ENCODE assay signal across 1 cellular context in the genomic region with DNA sequence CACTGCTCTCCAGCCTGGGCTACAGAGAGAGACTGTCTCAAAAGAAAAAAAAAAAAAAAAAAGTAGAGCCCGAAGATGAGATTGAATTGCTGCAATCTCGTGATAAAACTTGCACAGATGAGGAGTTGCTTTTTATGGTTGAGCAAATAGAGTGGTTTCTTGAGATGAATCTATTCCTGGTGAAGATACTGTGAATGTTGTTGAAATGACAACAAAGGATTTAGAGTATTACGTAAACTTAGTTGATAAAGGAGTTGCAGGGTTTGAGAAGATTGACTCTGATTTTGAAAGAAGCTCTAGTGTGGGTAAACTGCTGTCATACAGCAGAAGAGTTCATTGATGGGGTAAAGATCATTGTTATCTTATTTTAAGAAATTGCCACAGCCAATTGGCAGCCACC.
TF ChIP-seq lines count a peak whose summit lies in the region.

No MANE protein-coding gene starts in this region.

TF ChIP-seq in K562, 482 proteins besides CTCF, POLR2A, EP300 and RAD21 (continues in another document):
- TF ChIP-seq PREB (CRISPR knock-in tag; IDR thresholded peaks at IDR 0.05) (no peak), TOE1 (IDR thresholded peaks at IDR 0.05; ENCODE audit: borderline replicate concordance) (no peak), TOE1 (CRISPR knock-in tag; IDR thresholded peaks at IDR 0.05; ENCODE audit: borderline replicate concordance, low read depth) (no peak), HDAC2 (IDR thresholded peaks at IDR 0.05) (0 out of 2 replicates have a peak, but pooled peaks have one; percentile 59), E2F3 (CRISPR knock-in tag; IDR thresholded peaks at IDR 0.05) (no peak), THRA (IDR thresholded peaks at IDR 0.05) (no peak), RCOR1 (IDR thresholded peaks at IDR 0.05; ENCODE audit: borderline replicate concordance in 1 of 2, low read depth in 2 of 2, low read length in 2 of 2) (peak in 1 of 2 experiments; percentile 81; a peak in 2 of 4 replicates), HOXB6 (CRISPR knock-in tag; IDR thresholded peaks at IDR 0.05; ENCODE audit: borderline replicate concordance) (no peak), HDAC1 (IDR thresholded peaks at IDR 0.05) (peak in 1 of 2 experiments; percentile 57; a peak in 2 of 4 replicates), MAFK (IDR thresholded peaks at IDR 0.05; ENCODE audit: low read length) (no peak), HNRNPH1 (optimal IDR thresholded peaks at IDR 0.05; ENCODE audit: low read depth, low read length) (no peak), CREB1 (IDR thresholded peaks at IDR 0.05) (no peak), CREB1 (CRISPR knock-in tag; IDR thresholded peaks at IDR 0.05) (no peak), DDX20 (tag; IDR thresholded peaks at IDR 0.05; ENCODE audit: low read depth) (no peak), NUFIP1 (IDR thresholded peaks at IDR 0.05; ENCODE audit: partially characterized antibody) (no peak), ZNF695 (CRISPR knock-in tag; IDR thresholded peaks at IDR 0.05) (no peak), ZBTB7A (IDR thresholded peaks at IDR 0.05; ENCODE audit: borderline replicate concordance, control insufficient read depth, low read depth, low read length) (no peak), KDM1A (IDR thresholded peaks at IDR 0.05) (peak; percentile 89 to 90), ZNF324 (CRISPR knock-in tag; IDR thresholded peaks at IDR 0.05) (no peak), CBX8 (IDR thresholded peaks at IDR 0.05; ENCODE audit: borderline replicate concordance, extremely low read depth, low read depth, low read length, poor library complexity, severe bottlenecking) (no peak), ADNP (tag; IDR thresholded peaks at IDR 0.05) (no peak), ZNF408 (CRISPR knock-in tag; IDR thresholded peaks at IDR 0.05; ENCODE audit: low read depth) (no peak), ZNF592 (IDR thresholded peaks at IDR 0.05) (no peak), XRCC4 (IDR thresholded peaks at IDR 0.05; ENCODE audit: extremely low read depth, insufficient read depth, insufficient read length) (no peak), SLC30A9 (CRISPR knock-in tag; IDR thresholded peaks at IDR 0.05) (no peak), TCF3 (CRISPR knock-in tag; IDR thresholded peaks at IDR 0.05) (peak; percentile 40; the same call in 1 of the 2 replicates), GTF2B (IDR thresholded peaks at IDR 0.05; ENCODE audit: extremely low read depth, insufficient read length) (no peak), GABPA (tag; conservative IDR thresholded peaks at IDR 0.05; ENCODE audit: low read depth) (no peak), CAMTA2 (CRISPR knock-in tag; conservative IDR thresholded peaks at IDR 0.05) (no peak), HDAC3 (IDR thresholded peaks at IDR 0.05; ENCODE audit: borderline replicate concordance, partially characterized antibody) (no peak), ELF4 (CRISPR knock-in tag; IDR thresholded peaks at IDR 0.05) (no peak), PRPF4 (IDR thresholded peaks at IDR 0.05; ENCODE audit: insufficient read depth, low read depth, low read length, poor library complexity, severe bottlenecking) (no peak), FOXA3 (CRISPR knock-in tag; conservative IDR thresholded peaks at IDR 0.05 in 1 of 2, IDR thresholded peaks at IDR 0.05 in 1 of 2) (0 out of 4 replicates have a peak, but pooled peaks of 1 of the 2 experiments have one; percentile 15), KLF13 (tag; IDR thresholded peaks at IDR 0.05; ENCODE audit: borderline replicate concordance, low read depth) (no peak)
- TF ChIP-seq, protein P1, sequence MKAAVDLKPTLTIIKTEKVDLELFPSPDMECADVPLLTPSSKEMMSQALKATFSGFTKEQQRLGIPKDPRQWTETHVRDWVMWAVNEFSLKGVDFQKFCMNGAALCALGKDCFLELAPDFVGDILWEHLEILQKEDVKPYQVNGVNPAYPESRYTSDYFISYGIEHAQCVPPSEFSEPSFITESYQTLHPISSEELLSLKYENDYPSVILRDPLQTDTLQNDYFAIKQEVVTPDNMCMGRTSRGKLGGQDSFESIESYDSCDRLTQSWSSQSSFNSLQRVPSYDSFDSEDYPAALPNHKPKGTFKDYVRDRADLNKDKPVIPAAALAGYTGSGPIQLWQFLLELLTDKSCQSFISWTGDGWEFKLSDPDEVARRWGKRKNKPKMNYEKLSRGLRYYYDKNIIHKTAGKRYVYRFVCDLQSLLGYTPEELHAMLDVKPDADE (conservative IDR thresholded peaks at IDR 0.05; ENCODE audit: control insufficient read depth, low read depth, low read length), result no peak
- TF ChIP-seq, protein P2, sequence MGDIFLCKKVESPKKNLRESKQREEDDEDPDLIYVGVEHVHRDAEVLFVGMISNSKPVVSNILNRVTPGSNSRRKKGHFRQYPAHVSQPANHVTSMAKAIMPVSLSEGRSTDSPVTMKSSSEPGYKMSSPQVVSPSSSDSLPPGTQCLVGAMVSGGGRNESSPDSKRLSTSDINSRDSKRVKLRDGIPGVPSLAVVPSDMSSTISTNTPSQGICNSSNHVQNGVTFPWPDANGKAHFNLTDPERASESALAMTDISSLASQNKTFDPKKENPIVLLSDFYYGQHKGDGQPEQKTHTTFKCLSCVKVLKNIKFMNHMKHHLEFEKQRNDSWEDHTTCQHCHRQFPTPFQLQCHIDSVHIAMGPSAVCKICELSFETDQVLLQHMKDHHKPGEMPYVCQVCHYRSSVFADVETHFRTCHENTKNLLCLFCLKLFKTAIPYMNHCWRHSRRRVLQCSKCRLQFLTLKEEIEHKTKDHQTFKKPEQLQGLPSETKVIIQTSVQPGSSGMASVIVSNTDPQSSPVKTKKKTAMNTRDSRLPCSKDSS (IDR thresholded peaks at IDR 0.05; ENCODE audit: low read depth, partially characterized antibody), result no peak
- TF ChIP-seq, protein P3, sequence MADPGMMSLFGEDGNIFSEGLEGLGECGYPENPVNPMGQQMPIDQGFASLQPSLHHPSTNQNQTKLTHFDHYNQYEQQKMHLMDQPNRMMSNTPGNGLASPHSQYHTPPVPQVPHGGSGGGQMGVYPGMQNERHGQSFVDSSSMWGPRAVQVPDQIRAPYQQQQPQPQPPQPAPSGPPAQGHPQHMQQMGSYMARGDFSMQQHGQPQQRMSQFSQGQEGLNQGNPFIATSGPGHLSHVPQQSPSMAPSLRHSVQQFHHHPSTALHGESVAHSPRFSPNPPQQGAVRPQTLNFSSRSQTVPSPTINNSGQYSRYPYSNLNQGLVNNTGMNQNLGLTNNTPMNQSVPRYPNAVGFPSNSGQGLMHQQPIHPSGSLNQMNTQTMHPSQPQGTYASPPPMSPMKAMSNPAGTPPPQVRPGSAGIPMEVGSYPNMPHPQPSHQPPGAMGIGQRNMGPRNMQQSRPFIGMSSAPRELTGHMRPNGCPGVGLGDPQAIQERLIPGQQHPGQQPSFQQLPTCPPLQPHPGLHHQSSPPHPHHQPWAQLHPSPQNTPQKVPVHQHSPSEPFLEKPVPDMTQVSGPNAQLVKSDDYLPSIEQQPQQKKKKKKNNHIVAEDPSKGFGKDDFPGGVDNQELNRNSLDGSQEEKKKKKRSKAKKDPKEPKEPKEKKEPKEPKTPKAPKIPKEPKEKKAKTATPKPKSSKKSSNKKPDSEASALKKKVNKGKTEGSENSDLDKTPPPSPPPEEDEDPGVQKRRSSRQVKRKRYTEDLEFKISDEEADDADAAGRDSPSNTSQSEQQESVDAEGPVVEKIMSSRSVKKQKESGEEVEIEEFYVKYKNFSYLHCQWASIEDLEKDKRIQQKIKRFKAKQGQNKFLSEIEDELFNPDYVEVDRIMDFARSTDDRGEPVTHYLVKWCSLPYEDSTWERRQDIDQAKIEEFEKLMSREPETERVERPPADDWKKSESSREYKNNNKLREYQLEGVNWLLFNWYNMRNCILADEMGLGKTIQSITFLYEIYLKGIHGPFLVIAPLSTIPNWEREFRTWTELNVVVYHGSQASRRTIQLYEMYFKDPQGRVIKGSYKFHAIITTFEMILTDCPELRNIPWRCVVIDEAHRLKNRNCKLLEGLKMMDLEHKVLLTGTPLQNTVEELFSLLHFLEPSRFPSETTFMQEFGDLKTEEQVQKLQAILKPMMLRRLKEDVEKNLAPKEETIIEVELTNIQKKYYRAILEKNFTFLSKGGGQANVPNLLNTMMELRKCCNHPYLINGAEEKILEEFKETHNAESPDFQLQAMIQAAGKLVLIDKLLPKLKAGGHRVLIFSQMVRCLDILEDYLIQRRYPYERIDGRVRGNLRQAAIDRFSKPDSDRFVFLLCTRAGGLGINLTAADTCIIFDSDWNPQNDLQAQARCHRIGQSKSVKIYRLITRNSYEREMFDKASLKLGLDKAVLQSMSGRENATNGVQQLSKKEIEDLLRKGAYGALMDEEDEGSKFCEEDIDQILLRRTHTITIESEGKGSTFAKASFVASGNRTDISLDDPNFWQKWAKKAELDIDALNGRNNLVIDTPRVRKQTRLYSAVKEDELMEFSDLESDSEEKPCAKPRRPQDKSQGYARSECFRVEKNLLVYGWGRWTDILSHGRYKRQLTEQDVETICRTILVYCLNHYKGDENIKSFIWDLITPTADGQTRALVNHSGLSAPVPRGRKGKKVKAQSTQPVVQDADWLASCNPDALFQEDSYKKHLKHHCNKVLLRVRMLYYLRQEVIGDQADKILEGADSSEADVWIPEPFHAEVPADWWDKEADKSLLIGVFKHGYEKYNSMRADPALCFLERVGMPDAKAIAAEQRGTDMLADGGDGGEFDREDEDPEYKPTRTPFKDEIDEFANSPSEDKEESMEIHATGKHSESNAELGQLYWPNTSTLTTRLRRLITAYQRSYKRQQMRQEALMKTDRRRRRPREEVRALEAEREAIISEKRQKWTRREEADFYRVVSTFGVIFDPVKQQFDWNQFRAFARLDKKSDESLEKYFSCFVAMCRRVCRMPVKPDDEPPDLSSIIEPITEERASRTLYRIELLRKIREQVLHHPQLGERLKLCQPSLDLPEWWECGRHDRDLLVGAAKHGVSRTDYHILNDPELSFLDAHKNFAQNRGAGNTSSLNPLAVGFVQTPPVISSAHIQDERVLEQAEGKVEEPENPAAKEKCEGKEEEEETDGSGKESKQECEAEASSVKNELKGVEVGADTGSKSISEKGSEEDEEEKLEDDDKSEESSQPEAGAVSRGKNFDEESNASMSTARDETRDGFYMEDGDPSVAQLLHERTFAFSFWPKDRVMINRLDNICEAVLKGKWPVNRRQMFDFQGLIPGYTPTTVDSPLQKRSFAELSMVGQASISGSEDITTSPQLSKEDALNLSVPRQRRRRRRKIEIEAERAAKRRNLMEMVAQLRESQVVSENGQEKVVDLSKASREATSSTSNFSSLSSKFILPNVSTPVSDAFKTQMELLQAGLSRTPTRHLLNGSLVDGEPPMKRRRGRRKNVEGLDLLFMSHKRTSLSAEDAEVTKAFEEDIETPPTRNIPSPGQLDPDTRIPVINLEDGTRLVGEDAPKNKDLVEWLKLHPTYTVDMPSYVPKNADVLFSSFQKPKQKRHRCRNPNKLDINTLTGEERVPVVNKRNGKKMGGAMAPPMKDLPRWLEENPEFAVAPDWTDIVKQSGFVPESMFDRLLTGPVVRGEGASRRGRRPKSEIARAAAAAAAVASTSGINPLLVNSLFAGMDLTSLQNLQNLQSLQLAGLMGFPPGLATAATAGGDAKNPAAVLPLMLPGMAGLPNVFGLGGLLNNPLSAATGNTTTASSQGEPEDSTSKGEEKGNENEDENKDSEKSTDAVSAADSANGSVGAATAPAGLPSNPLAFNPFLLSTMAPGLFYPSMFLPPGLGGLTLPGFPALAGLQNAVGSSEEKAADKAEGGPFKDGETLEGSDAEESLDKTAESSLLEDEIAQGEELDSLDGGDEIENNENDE (IDR thresholded peaks at IDR 0.05; ENCODE audit: low read depth, low read length), result no peak
